ENCODE assay signal across 8 cellular contexts in genomic region chr20:47360207-47360488, GRCh38. TPM values are rescaled to one million over a fixed set of nuclear protein-coding genes. Genes with fewer than 3 reads are reported as not detected.
DNase-seq lines count a peak whose midpoint lies in the region; ATAC-seq, FAIRE-seq and TF ChIP-seq lines count a peak whose summit lies in the region.

No MANE protein-coding gene starts in this region.

- no peak overlapping the region for H2AFZ ChIP-seq in endothelial cell of umbilical vein (ENCODE audit: low read depth, low read length)
- H2AFZ ChIP-seq in neural progenitor cell (replicated peaks) = no peak overlapping the region

- peaks cover 77% of the 10 kb centered on the region for H3F3A ChIP-seq in neural progenitor cell (ENCODE audit: low read depth)

- POLR2A ChIA-PET in endothelial cell of umbilical vein (lab: Charles Lee) = interaction anchor here (1.0 to 7.4 kb wide), 9 partner anchors 10 to 86 kb away, joined by 3 to 60 read pairs (median 4); no protein-coding TSS in a partner anchor

- dilution Hi-C loops in endothelial cell of umbilical vein (cut with MboI; ENCODE audit: extremely low pct_ligation_motif_present, low sequenced_read_pairs) = no loop called here

- peaks cover 60% of the 10 kb centered on the region for H3K4me1 ChIP-seq in endothelial cell of umbilical vein (ENCODE audit: control insufficient read depth, extremely low read depth, insufficient read depth, low read length)
- peaks cover 73% of the 10 kb centered on the region for H3K4me1 ChIP-seq in neural progenitor cell

- H3K4me3 ChIP-seq in endothelial cell of umbilical vein (replicated peaks in 1 of 3; ENCODE audit: insufficient read depth in 1 of 3, low read depth in 1 of 3, low read length in 3 of 3) (no peak overlapping the region), neural progenitor cell (peak overlapping the region; percentile 43)

- H3K9me1 ChIP-seq in endothelial cell of umbilical vein (replicated peaks; ENCODE audit: control insufficient read depth, extremely low read depth, insufficient read depth, low read length) = no peaks in the 10 kb centered on the region

- TF ChIP-seq CTCF in endothelial cell of umbilical vein (IDR thresholded peaks at IDR 0.05; ENCODE audit: extremely low read depth in 1 of 2, insufficient read depth in 1 of 2, low read depth in 1 of 2, low read length in 2 of 2) (no peak), neural progenitor cell (IDR thresholded peaks at IDR 0.05) (no peak)

- H3K27me3 ChIP-seq in endothelial cell of umbilical vein (ENCODE audit: control insufficient read depth in 2 of 2, insufficient read depth in 2 of 2, low read length in 2 of 2) = no peaks in the 10 kb centered on the region
- no peaks in the 10 kb centered on the region for H3K27me3 ChIP-seq in neural progenitor cell

- H3K27ac ChIP-seq in endothelial cell of umbilical vein (ENCODE audit: insufficient read depth, low read depth, low read length) = peak overlapping the region; percentile 97
- peak overlapping the region; percentile 98 for H3K27ac ChIP-seq in neural progenitor cell

- H3K36me3 Mint-ChIP-seq in neural progenitor cell = no peaks in the 10 kb centered on the region

- no peaks in the 10 kb centered on the region for H3K9me3 ChIP-seq in endothelial cell of umbilical vein (replicated peaks; ENCODE audit: control insufficient read depth, insufficient read depth, low read length)
- H3K9me3 ChIP-seq in neural progenitor cell (ENCODE audit: low read depth) = no peaks in the 10 kb centered on the region

- H4K20me1 ChIP-seq in endothelial cell of umbilical vein (replicated peaks; ENCODE audit: control insufficient read depth, extremely low read depth, insufficient read depth, low read length) (no peaks in the 10 kb centered on the region), neural progenitor cell (ENCODE audit: low read depth) (no peaks in the 10 kb centered on the region)

- no peaks in the 10 kb centered on the region for H3K9me3 Mint-ChIP-seq in neural progenitor cell

- peak overlapping the region; percentile 77 for H3K4me3 Mint-ChIP-seq in neural progenitor cell

- FAIRE-seq in endothelial cell of umbilical vein (lab: Jason Lieb, UNC) = no peak

- intact Hi-C loops in endothelial cell of umbilical vein (cut with micrococcal nuclease) = loop anchor here (1.0 to 5.0 kb wide), 3 partner anchors 24 to 922 kb away; no protein-coding TSS in a partner anchor

- no TSS peak for BruUV-seq in endothelial cell of umbilical vein (replicated peaks; lab: Mats Ljungman, UMichigan)

- H3K9ac ChIP-seq in endothelial cell of umbilical vein (replicated peaks; ENCODE audit: extremely low read depth, insufficient read depth, low read length) = peak overlapping the region; percentile 84
- H3K9ac ChIP-seq in neural progenitor cell = peak overlapping the region; percentile 23

- peaks cover 12% of the 10 kb centered on the region for H3K79me2 ChIP-seq in endothelial cell of umbilical vein (ENCODE audit: control insufficient read depth, insufficient read depth, low read length)
- H3K79me2 ChIP-seq in neural progenitor cell (ENCODE audit: low read depth) = peaks cover 87% of the 10 kb centered on the region

- peaks cover 8% of the 10 kb centered on the region for H3K27me3 Mint-ChIP-seq in neural progenitor cell (ENCODE audit: insufficient read depth, low read depth)

- CTCF ChIA-PET in endothelial cell of umbilical vein (lab: Charles Lee) = interaction anchor here (0.9 to 16.6 kb wide), 7 partner anchors 11 to 261 kb away, joined by 3 to 406 read pairs (median 8); no protein-coding TSS in a partner anchor

- no peaks in the 10 kb centered on the region for H3K36me3 ChIP-seq in endothelial cell of umbilical vein (ENCODE audit: control insufficient read depth in 2 of 2, extremely low read depth in 1 of 2, insufficient read depth in 2 of 2, low read length in 2 of 2)
- no peaks in the 10 kb centered on the region for H3K36me3 ChIP-seq in neural progenitor cell

- DNase-seq in D341Med (ENCODE audit: low spot score) (peak; percentile 9), NCI-H526 (lab: John Stamatoyannopoulos, UW) (peak; percentile 79 to 81), endothelial cell of umbilical vein (ENCODE audit: low read depth, low spot score) (no peak), neural progenitor cell (ENCODE audit: low spot score) (no peak), NCI-H187 treated with DMSO at 0.1 percent for 48 hours (lab: John Stamatoyannopoulos, UW) (no peak), SHP77 (lab: John Stamatoyannopoulos, UW) (no peak), amniotic stem cell (lab: John Stamatoyannopoulos, UW) (no peak)

- H3K27ac Mint-ChIP-seq in neural progenitor cell = no peak overlapping the region

- no peak for ATAC-seq in HG03442 (IDR thresholded peaks at IDR 0.05; ENCODE audit: unreplicated experiment)

- TF ChIP-seq POLR2A in endothelial cell of umbilical vein (IDR thresholded peaks at IDR 0.05; ENCODE audit: low read depth, low read length) = no peak

- H3K4me1 Mint-ChIP-seq in neural progenitor cell = peaks cover 68% of the 10 kb centered on the region

- peak overlapping the region; percentile 76 for H3K4me2 ChIP-seq in endothelial cell of umbilical vein (ENCODE audit: insufficient read depth, low read length)
- H3K4me2 ChIP-seq in neural progenitor cell = peak overlapping the region; percentile 79

TF ChIP-seq in endothelial cell of umbilical vein, 7 proteins besides CTCF, POLR2A, EP300 and RAD21:
- TF ChIP-seq POLR2AphosphoS5 (IDR thresholded peaks at IDR 0.05; ENCODE audit: insufficient read depth, low read depth, low read length) (no peak), MAX (IDR thresholded peaks at IDR 0.05; ENCODE audit: insufficient read depth, insufficient read length) (no peak)

RNA-seq across cellular contexts. Expression of gene ZMYND8, which starts 3.6 kb away (rescaled TPM):
- total RNA-seq in endothelial cell of umbilical vein (75.2 and 76.3 TPM in 2 replicates), neural progenitor cell (ENCODE audit: low replicate concordance) (59.0 and 59.4 TPM in 2 replicates)
- 26.4 and 30.6 TPM in 2 replicates for polyA plus RNA-seq in endothelial cell of umbilical vein
- polyA plus RNA-seq in endothelial cell of umbilical vein (2011; cell fraction: cytosol; rRNA removed) = 31.6 and 33.3 TPM in 2 replicates
- 107 and 122 TPM in 2 replicates for polyA plus RNA-seq in endothelial cell of umbilical vein (2011; cell fraction: nucleus; rRNA removed)
- polyA plus RNA-seq in endothelial cell of umbilical vein (2012) = 55.4 and 56.4 TPM in 2 replicates
- polyA minus RNA-seq in endothelial cell of umbilical vein = 47.8 and 61.9 TPM in 2 replicates
- 6.9 TPM for polyA minus RNA-seq in endothelial cell of umbilical vein (2011; cell fraction: cytosol; rRNA and poly(A)+ RNA removed)
- polyA minus RNA-seq in endothelial cell of umbilical vein (2011; cell fraction: nucleus; rRNA and poly(A)+ RNA removed) = 82.0 and 106 TPM in 2 replicates

Comparison
In these comparisons a context has a peak if more than half of its experiments do, and no peak if none do; other contexts are left out.
1. DNase-seq: peak in D341Med (single experiment) and NCI-H526 (2 of 2); none in endothelial cell of umbilical vein (single experiment), neural progenitor cell (single experiment), NCI-H187 treated with DMSO at 0.1 percent for 48 hours (single experiment), SHP77 (0 of 2) and amniotic stem cell (single experiment).